7 cellular contexts compared by ENCODE assay signal in the genomic region with DNA sequence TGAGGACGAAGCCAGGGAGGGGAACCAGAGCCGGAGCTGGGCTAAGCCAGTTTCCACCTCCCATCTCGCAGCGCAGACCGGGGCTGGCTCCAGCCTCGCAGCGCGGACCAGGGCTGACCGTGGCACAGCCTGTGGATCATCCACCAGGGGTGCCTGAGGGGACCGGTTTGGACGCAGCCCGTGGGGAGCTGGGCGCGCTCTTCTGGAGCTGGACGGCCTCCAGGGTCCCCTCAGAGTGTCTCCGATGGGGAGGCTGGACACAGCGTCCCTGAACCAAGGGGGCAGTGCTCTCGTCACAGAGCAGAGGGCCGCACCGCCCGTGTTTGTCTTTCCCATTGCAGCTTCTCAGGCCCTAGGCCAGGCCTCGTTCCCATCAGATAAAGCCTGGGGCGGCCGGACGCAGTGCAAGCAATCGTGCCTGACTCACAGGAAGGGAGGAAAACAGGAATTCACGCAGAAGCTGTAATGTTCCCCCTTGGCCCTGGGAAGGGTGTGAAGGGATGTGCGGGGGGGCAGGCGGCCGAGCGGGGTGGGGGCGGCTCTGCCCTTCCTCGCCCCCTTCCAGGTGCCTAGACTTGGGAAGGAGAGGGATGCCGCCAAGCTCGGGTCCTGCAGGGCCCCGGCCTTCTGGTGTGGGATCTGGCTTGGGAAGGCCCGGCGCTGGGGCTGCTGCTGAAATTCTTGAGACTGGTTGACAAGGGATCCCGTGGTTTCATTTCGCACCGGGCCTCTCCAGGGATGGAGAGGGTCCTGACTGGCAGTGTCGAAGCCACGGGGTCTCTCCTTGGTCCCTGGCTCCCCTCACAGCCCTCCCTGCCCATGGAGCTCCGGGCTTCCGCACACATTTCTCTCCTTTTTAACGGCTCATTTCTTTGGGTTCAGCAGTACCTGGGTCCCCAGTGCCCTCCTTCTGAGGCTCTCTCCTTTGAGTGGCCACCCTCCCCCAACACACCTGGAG.
DNase-seq lines count a peak whose midpoint lies in the region; ATAC-seq and TF ChIP-seq lines count a peak whose summit lies in the region.
"Not testable (repeated sequence)": the region's sequence is repeated elsewhere in the genome, so short reads cannot be mapped to it uniquely, and the experiment has no call there.

No MANE protein-coding gene starts in this region.

- H3K36me3 ChIP-seq in HCT116 (ENCODE audit: control insufficient read depth in 1 of 2, insufficient read depth in 2 of 2, low read length in 2 of 2); neural progenitor cell; spleen: not testable (repeated sequence)

- CTCF ChIA-PET in HCT116 (lab: Charles Lee): not testable (repeated sequence)

- H3K4me1 ChIP-seq in HCT116 (ENCODE audit: control insufficient read depth in 1 of 2, insufficient read depth in 2 of 2, low read length in 2 of 2) (peaks cover 30 to 51% of the 10 kb centered on the region in 2 experiments), spleen (peaks cover 0 to 47% (median 22%) of the 10 kb centered on the region in 6 donors)
- H3K4me1 ChIP-seq in foreskin keratinocyte, neural progenitor cell: not testable (repeated sequence)

- not testable (repeated sequence) for H3K79me2 ChIP-seq in HCT116 (ENCODE audit: insufficient read depth, low read length); neural progenitor cell (ENCODE audit: low read depth)

- not testable (repeated sequence) for H3K9me2 ChIP-seq in HCT116 (ENCODE audit: insufficient read depth)

- H3K9me3 ChIP-seq in HCT116 (ENCODE audit: control insufficient read depth in 1 of 2, insufficient read depth in 1 of 2, low read depth in 1 of 2, low read length in 2 of 2); neural progenitor cell (ENCODE audit: low read depth); spleen: not testable (repeated sequence)

- intact Hi-C loops in HCT116 (cut with micrococcal nuclease); spleen (cut with DNase I; ENCODE audit: low total_unique reads): not testable (repeated sequence)

- not testable (repeated sequence) for H3K9ac ChIP-seq in HCT116 (ENCODE audit: low read length); neural progenitor cell

- not testable (repeated sequence) for H2AFZ ChIP-seq in HCT116 (ENCODE audit: low read depth, low read length, poor library complexity, severe bottlenecking); neural progenitor cell (replicated peaks)

- not testable (repeated sequence) for H3K27ac ChIP-seq in HCT116 (ENCODE audit: low read depth, low read length); neural progenitor cell
- peak overlapping the region; percentile 64 for H3K27ac ChIP-seq in adipose tissue (ENCODE audit: low read depth, low read length)
- H3K27ac ChIP-seq in foreskin keratinocyte: peak overlapping the region; percentile 52
- peak overlapping the region; percentile 42 to 83 (median 74) for H3K27ac ChIP-seq in spleen

- 41 to 47% (median 43%) methylated on average over 39 to 41 of the region's 46 CpGs for WGBS in adipose tissue, 3 donors
- WGBS in spleen, 5 donors: 54 to 74% (median 59%) methylated on average over 27 to 41 of the region's 46 CpGs

- ATAC-seq in HCT116: not testable (repeated sequence)
- ATAC-seq in foreskin keratinocyte: peak; percentile 36
- ATAC-seq in left lobe of liver: peak; percentile 87

- H3K4me3 ChIP-seq in HCT116 (replicated peaks in 1 of 2; ENCODE audit: low read depth in 1 of 2, low read length in 2 of 2); choroid plexus epithelial cell (ENCODE audit: low read depth, low read length); neural progenitor cell; spleen: not testable (repeated sequence)

- H3K27me3 Mint-ChIP-seq in neural progenitor cell (ENCODE audit: insufficient read depth, low read depth): not testable (repeated sequence)

- RAD21 ChIA-PET in HCT116 (lab: Charles Lee; ENCODE audit: low non-redundant PET in 1 of 2, low total read pairs in 2 of 2, uncharacterized antibody in 2 of 2, unreplicated experiment in 2 of 2): not testable (repeated sequence)

- H3K27ac Mint-ChIP-seq in neural progenitor cell: peak overlapping the region; percentile 68

- TF ChIP-seq POLR2A in HCT116 (IDR thresholded peaks at IDR 0.05; ENCODE audit: borderline replicate concordance, extremely low read depth, insufficient read depth, insufficient read length); spleen (IDR thresholded peaks at IDR 0.05): not testable (repeated sequence)

- not testable (repeated sequence) for BruUV-seq in HCT116 (replicated peaks; lab: Mats Ljungman, UMichigan)

- not testable (repeated sequence) for H3K4me3 Mint-ChIP-seq in neural progenitor cell

- not testable (repeated sequence) for H3K4me1 Mint-ChIP-seq in neural progenitor cell

- peak overlapping the region; percentile 7; the same call in 1 of the 2 replicates for H3K4me2 ChIP-seq in HCT116 (ENCODE audit: low read length)
- H3K4me2 ChIP-seq in neural progenitor cell: not testable (repeated sequence)

- DNase-seq in HCT116 (ENCODE audit: low read depth, low spot score); foreskin keratinocyte; left lobe of liver (ENCODE audit: low spot score); neural progenitor cell (ENCODE audit: low spot score): not testable (repeated sequence)
- DNase-seq in choroid plexus epithelial cell (ENCODE audit: low read depth): peak; percentile 66
- peak; percentile 81 for DNase-seq in spleen

- TF ChIP-seq CTCF in HCT116 (IDR thresholded peaks at IDR 0.05 in 2 of 3, conservative IDR thresholded peaks at IDR 0.05 in 1 of 3; ENCODE audit: borderline replicate concordance in 1 of 3, insufficient read depth in 1 of 3, low read depth in 2 of 3, low read length in 2 of 3); choroid plexus epithelial cell (conservative IDR thresholded peaks at IDR 0.05; ENCODE audit: low read depth, low read length); foreskin keratinocyte (conservative IDR thresholded peaks at IDR 0.05); neural progenitor cell (IDR thresholded peaks at IDR 0.05): not testable (repeated sequence)
- peak in 1 of 11 experiments; percentile 9 for TF ChIP-seq CTCF in spleen (IDR thresholded peaks at IDR 0.05 in 8 of 11, conservative IDR thresholded peaks at IDR 0.05 in 3 of 11)

- not testable (repeated sequence) for TF ChIP-seq RAD21 in HCT116 (IDR thresholded peaks at IDR 0.05; ENCODE audit: low read depth)

- not testable (repeated sequence) for H3K9me3 Mint-ChIP-seq in neural progenitor cell

- not testable (repeated sequence) for H3F3A ChIP-seq in neural progenitor cell (ENCODE audit: low read depth)

- H4K20me1 ChIP-seq in HCT116 (ENCODE audit: insufficient read depth); neural progenitor cell (ENCODE audit: low read depth): not testable (repeated sequence)

- H3K36me3 Mint-ChIP-seq in neural progenitor cell: not testable (repeated sequence)

- POLR2A ChIA-PET in HCT116 (lab: Charles Lee): not testable (repeated sequence)

- H3K27me3 ChIP-seq in HCT116 (ENCODE audit: insufficient read depth, low read length); foreskin keratinocyte; neural progenitor cell; spleen (replicated peaks in 1 of 7): not testable (repeated sequence)

TF ChIP-seq in HCT116, 20 proteins besides CTCF, POLR2A, EP300 and RAD21:
- TF ChIP-seq ZFX (IDR thresholded peaks at IDR 0.05): peak; percentile 41; the same call in 1 of the 2 replicates
